In genomic region chr22:34429314-34429713, GRCh38 we compare ENCODE assay signal across 36 cellular contexts.
A peak's percentile ranks its signal among the peaks of the same experiment; 100 is the strongest.
DNase-seq lines count a peak whose midpoint lies in the region; ATAC-seq, FAIRE-seq and TF ChIP-seq lines count a peak whose summit lies in the region.
"Had no signal": no experiment of that assay in that cellular context is flagged by ENCODE, and none has a peak within 500 bp of the region (broad histone marks: within the 10 kb centered on the region; RNA-seq: fewer than 3 reads in every experiment).

No MANE protein-coding gene starts in this region.

- intact Hi-C loops in activated CD4-positive, alpha-beta memory T cell treated with anti-CD3 and anti-CD28 coated beads for 36 hours (cut with micrococcal nuclease), result no loop called here

- no peaks in the 10 kb centered on the region for H3K27me3 ChIP-seq in bronchial epithelial cell (ENCODE audit: control insufficient read depth, insufficient read depth, low read length)
- H3K27me3 ChIP-seq: colonic mucosa, gastrocnemius medialis, SJSA1, uterus had no signal

- H3K36me3 Mint-ChIP-seq in activated CD4-positive, alpha-beta memory T cell treated with anti-CD3 and anti-CD28 coated beads for 36 hours, result no peaks in the 10 kb centered on the region
- no peaks in the 10 kb centered on the region for H3K36me3 Mint-ChIP-seq in activated CD4-positive, alpha-beta memory T cell treated with anti-CD3 and anti-CD28 coated beads, Interleukin-2, amount 10 ng/mL, durations not matched to agents 7 days and 5 days (ENCODE audit: low read depth)
- H3K36me3 Mint-ChIP-seq: natural killer cell treated with Interleukin-12 subunit alpha and Interleukin-12 subunit beta and Interleukin-15 and Interleukin-18, amount 100 ng/mL, for 72 hours; stimulated activated memory B cell treated with anti-CD40 and anti-IgM and Interleukin-4, amounts not matched to agents 10 μg/mL and 1 μg/mL and 100 μg/mL, for 72 hours had no signal

- no peak overlapping the region for H3K27ac Mint-ChIP-seq in activated CD4-positive, alpha-beta memory T cell treated with anti-CD3 and anti-CD28 coated beads for 36 hours
- H3K27ac Mint-ChIP-seq in activated CD4-positive, alpha-beta memory T cell treated with anti-CD3 and anti-CD28 coated beads, Interleukin-2, amount 10 ng/mL, durations not matched to agents 7 days and 5 days, result no peak overlapping the region
- H3K27ac Mint-ChIP-seq: B cell; natural killer cell treated with Interleukin-12 subunit alpha and Interleukin-12 subunit beta and Interleukin-15 and Interleukin-18, amount 100 ng/mL, for 72 hours; stimulated activated memory B cell treated with anti-CD40 and anti-IgM and Interleukin-4, amounts not matched to agents 10 μg/mL and 1 μg/mL and 100 μg/mL, for 72 hours had no signal

- peak; percentile 76 for FAIRE-seq in bronchial epithelial cell (lab: Jason Lieb, UNC)
- FAIRE-seq: A549, GM12891, small intestine, TTC549 had no signal

- CTCF ChIA-PET in activated CD4-positive, alpha-beta memory T cell treated with anti-CD3 and anti-CD28 coated beads for 36 hours (lab: Charles Lee), result no interaction called here
- CTCF ChIA-PET in activated CD4-positive, alpha-beta memory T cell treated with anti-CD3 and anti-CD28 coated beads, Interleukin-2, amount 10 ng/mL, durations not matched to agents 7 days and 5 days (lab: Charles Lee), result no interaction called here

- POLR2A ChIA-PET in activated CD4-positive, alpha-beta memory T cell treated with anti-CD3 and anti-CD28 coated beads for 36 hours (lab: Charles Lee), result no interaction called here
- POLR2A ChIA-PET in activated CD4-positive, alpha-beta memory T cell treated with anti-CD3 and anti-CD28 coated beads, Interleukin-2, amount 10 ng/mL, durations not matched to agents 7 days and 5 days (lab: Charles Lee), result no interaction called here

- no peak overlapping the region for H3K4me3 ChIP-seq in NB4 (ENCODE audit: low read depth, low read length)
- H3K4me3 ChIP-seq in bronchial epithelial cell (ENCODE audit: low read depth, low read length), result no peak overlapping the region
- H3K4me3 ChIP-seq: A549, colonic mucosa, esophagus muscularis mucosa, gastrocnemius medialis, SJSA1, uterus had no signal

- peak; percentile 24 for DNase-seq in activated CD4-positive, alpha-beta memory T cell treated with anti-CD3 and anti-CD28 coated beads for 36 hours
- no peak for DNase-seq in activated CD4-positive, alpha-beta memory T cell treated with anti-CD3 and anti-CD28 coated beads, Interleukin-2, amount 10 ng/mL, durations not matched to agents 7 days and 5 days
- DNase-seq in DMS153 (lab: John Stamatoyannopoulos, UW), result peak; percentile 91
- peak; percentile 11 for DNase-seq in NB4 (ENCODE audit: low read depth)
- peak; percentile 67 for DNase-seq in bronchial epithelial cell (ENCODE audit: low read depth)
- DNase-seq in erythroblast (lab: John Stamatoyannopoulos, UW), result no peak
- no peak for DNase-seq in COR-L47 (lab: John Stamatoyannopoulos, UW)
- DNase-seq: activated CD4-positive, alpha-beta T cell treated with anti-CD3 and anti-CD28 coated beads for 1 hour; activated CD8-positive, alpha-beta memory T cell treated with anti-CD3 and anti-CD28 coated beads, Interleukin-2, amount 50 U/mL, for 4 hours; activated gamma-delta T cell; amniotic stem cell; colonic mucosa; DMS79 treated with DMSO at 0.1 percent for 48 hours; effector memory CD4-positive, alpha-beta T cell; gastrocnemius medialis; H7; hypothalamus; left ventricle myocardium superior; NCI-H1105 treated with DMSO at 0.1 percent for 48 hours; NCI-H2081 treated with DMSO at 0.1 percent for 48 hours; NCI-H446 treated with DMSO at 0.1 percent for 48 hours; NK-92 treated with Interleukin-12 subunit alpha and Interleukin-12 subunit beta, amount 100 ng/mL, for 24 hours; retina; small intestine; T-helper 1 cell; uterus had no signal

- TF ChIP-seq POLR2A in NB4 (IDR thresholded peaks at IDR 0.05; ENCODE audit: extremely low read depth, insufficient read length) (no peak), erythroblast (IDR thresholded peaks at IDR 0.05; ENCODE audit: low read length) (no peak)

- peaks cover 13% of the 10 kb centered on the region for H3K9me3 Mint-ChIP-seq in activated CD4-positive, alpha-beta memory T cell treated with anti-CD3 and anti-CD28 coated beads for 36 hours
- H3K9me3 Mint-ChIP-seq in activated CD4-positive, alpha-beta memory T cell treated with anti-CD3 and anti-CD28 coated beads, Interleukin-2, amount 10 ng/mL, durations not matched to agents 7 days and 5 days, result peaks cover 33% of the 10 kb centered on the region

- no peaks in the 10 kb centered on the region for H3K4me1 Mint-ChIP-seq in activated CD4-positive, alpha-beta memory T cell treated with anti-CD3 and anti-CD28 coated beads for 36 hours (ENCODE audit: low read depth)
- H3K4me1 Mint-ChIP-seq in activated CD4-positive, alpha-beta memory T cell treated with anti-CD3 and anti-CD28 coated beads, Interleukin-2, amount 10 ng/mL, durations not matched to agents 7 days and 5 days, result no peaks in the 10 kb centered on the region
- H3K4me1 Mint-ChIP-seq: B cell; stimulated activated memory B cell treated with anti-CD40 and anti-IgM and Interleukin-4, amounts not matched to agents 10 μg/mL and 1 μg/mL and 100 μg/mL, for 72 hours had no signal

- no peak for ATAC-seq in HG03095 (IDR thresholded peaks at IDR 0.05; ENCODE audit: unreplicated experiment)
- ATAC-seq: A549; gastrocnemius medialis; left ventricle myocardium superior; natural killer cell treated with Interleukin-12 subunit alpha and Interleukin-12 subunit beta and Interleukin-15 and Interleukin-18, amount 100 ng/mL, for 72 hours; Panc1; stimulated activated memory B cell treated with anti-CD40 and anti-IgM and Interleukin-4, amounts not matched to agents 10 μg/mL and 1 μg/mL and 100 μg/mL, for 72 hours had no signal

- TF ChIP-seq CTCF in NB4 (IDR thresholded peaks at IDR 0.05; ENCODE audit: low read depth, low read length) (no peak), bronchial epithelial cell (IDR thresholded peaks at IDR 0.05; ENCODE audit: insufficient read depth, low read length, severe bottlenecking) (no peak)

- H3K36me3 ChIP-seq in bronchial epithelial cell (ENCODE audit: control insufficient read depth, insufficient read depth, low read length), result no peaks in the 10 kb centered on the region
- H3K36me3 ChIP-seq: colonic mucosa, esophagus muscularis mucosa, gastrocnemius medialis, SJSA1, uterus had no signal

- H3K27me3 Mint-ChIP-seq in activated CD4-positive, alpha-beta memory T cell treated with anti-CD3 and anti-CD28 coated beads for 36 hours, result no peaks in the 10 kb centered on the region
- no peaks in the 10 kb centered on the region for H3K27me3 Mint-ChIP-seq in activated CD4-positive, alpha-beta memory T cell treated with anti-CD3 and anti-CD28 coated beads, Interleukin-2, amount 10 ng/mL, durations not matched to agents 7 days and 5 days
- H3K27me3 Mint-ChIP-seq: B cell; natural killer cell treated with Interleukin-12 subunit alpha and Interleukin-12 subunit beta and Interleukin-15 and Interleukin-18, amount 100 ng/mL, for 72 hours; stimulated activated memory B cell treated with anti-CD40 and anti-IgM and Interleukin-4, amounts not matched to agents 10 μg/mL and 1 μg/mL and 100 μg/mL, for 72 hours had no signal

- H3K4me3 Mint-ChIP-seq in activated CD4-positive, alpha-beta memory T cell treated with anti-CD3 and anti-CD28 coated beads for 36 hours, result no peak overlapping the region
- no peak overlapping the region for H3K4me3 Mint-ChIP-seq in activated CD4-positive, alpha-beta memory T cell treated with anti-CD3 and anti-CD28 coated beads, Interleukin-2, amount 10 ng/mL, durations not matched to agents 7 days and 5 days
- H3K4me3 Mint-ChIP-seq: B cell; natural killer cell treated with Interleukin-12 subunit alpha and Interleukin-12 subunit beta and Interleukin-15 and Interleukin-18, amount 100 ng/mL, for 72 hours; stimulated activated memory B cell treated with anti-CD40 and anti-IgM and Interleukin-4, amounts not matched to agents 10 μg/mL and 1 μg/mL and 100 μg/mL, for 72 hours had no signal

Comparison
In these comparisons a context has a peak if more than half of its experiments do, and no peak if none do; other contexts are left out.
1. DNase-seq: peak in activated CD4-positive, alpha-beta memory T cell treated with anti-CD3 and anti-CD28 coated beads for 36 hours (single experiment), DMS153 (single experiment), NB4 (single experiment) and bronchial epithelial cell (single experiment); none in activated CD4-positive, alpha-beta memory T cell treated with anti-CD3 and anti-CD28 coated beads, Interleukin-2, amount 10 ng/mL, durations not matched to agents 7 days and 5 days (single experiment), erythroblast (0 of 2) and COR-L47 (single experiment).